23 cellular contexts compared by ENCODE assay signal in genomic region chr19:38203197-38203596, GRCh38. TPM values are rescaled to one million over a fixed set of nuclear protein-coding genes. Genes with fewer than 3 reads are reported as not detected.
"Had no signal": no experiment of that assay in that cellular context is flagged by ENCODE, and none has a peak within 500 bp of the region (broad histone marks: within the 10 kb centered on the region; RNA-seq: fewer than 3 reads in every experiment).

No MANE protein-coding gene starts in this region.

- DNase-seq: activated CD4-positive, alpha-beta T cell treated with anti-CD3 and anti-CD28 coated beads for 48 hours; activated CD4-positive, alpha-beta T cell treated with anti-CD3 and anti-CD28 coated beads, Interleukin-2, amount 50 U/mL, for 4 hours; activated CD4-positive, CD25-positive, alpha-beta regulatory T cell treated with anti-CD3 and anti-CD28 coated beads, Interleukin-2, amount 50 U/mL, for 72 hours; activated CD8-positive, alpha-beta memory T cell treated with anti-CD3 and anti-CD28 coated beads, Interleukin-2, amount 50 U/mL, for 48 hours; activated CD8-positive, alpha-beta T cell treated with anti-CD3 and anti-CD28 coated beads, Interleukin-2, amount 10 ng/mL, durations not matched to agents 7 days and 5 days; activated effector memory CD4-positive, alpha-beta T cell treated with Interleukin-2 at 50 U/mL for 16 hours; activated naive CD4-positive, alpha-beta T cell; activated T-cell treated with anti-CD3 and anti-CD28 coated beads, Interleukin-2, amount 50 U/mL, for 1 hour; aorta; MM.1S; NCI-H1105; NCI-H1436; NCI-H187 treated with DMSO at 0.1 percent for 48 hours; NCI-H2107; NCI-H226; NCI-H526; Peyer's patch; SHP77 treated with DMSO at 0.1 percent for 48 hours; T-helper 17 cell; T-helper 9 cell had no signal

- H3K27ac ChIP-seq: Peyer's patch had no signal

- H3K27me3 ChIP-seq: Peyer's patch had no signal

- H3K4me3 ChIP-seq: Peyer's patch had no signal

- H3K4me1 ChIP-seq: Peyer's patch had no signal

- H3K9me3 ChIP-seq: Peyer's patch had no signal

- ATAC-seq: activated CD8-positive, alpha-beta T cell treated with anti-CD3 and anti-CD28 coated beads, Interleukin-2, amount 10 ng/mL, durations not matched to agents 7 days and 5 days; T-helper 17 cell; WTC11 had no signal

RNA-seq across cellular contexts. Expression of gene DPF1, which starts 20.8 kb away (rescaled TPM):
- total RNA-seq: bronchial epithelial cell, Peyer's patch, T-helper 17 cell had no signal

RNA-seq across cellular contexts. Expression of gene PPP1R14A, which starts 53.0 kb away (rescaled TPM):
- total RNA-seq: activated CD8-positive, alpha-beta T cell treated with anti-CD3 and anti-CD28 coated beads, Interleukin-2, amount 10 ng/mL, durations not matched to agents 7 days and 5 days; NCI-H460 had no signal
